Comparison of ENCODE assay signal across 8 cellular contexts in the genomic region with DNA sequence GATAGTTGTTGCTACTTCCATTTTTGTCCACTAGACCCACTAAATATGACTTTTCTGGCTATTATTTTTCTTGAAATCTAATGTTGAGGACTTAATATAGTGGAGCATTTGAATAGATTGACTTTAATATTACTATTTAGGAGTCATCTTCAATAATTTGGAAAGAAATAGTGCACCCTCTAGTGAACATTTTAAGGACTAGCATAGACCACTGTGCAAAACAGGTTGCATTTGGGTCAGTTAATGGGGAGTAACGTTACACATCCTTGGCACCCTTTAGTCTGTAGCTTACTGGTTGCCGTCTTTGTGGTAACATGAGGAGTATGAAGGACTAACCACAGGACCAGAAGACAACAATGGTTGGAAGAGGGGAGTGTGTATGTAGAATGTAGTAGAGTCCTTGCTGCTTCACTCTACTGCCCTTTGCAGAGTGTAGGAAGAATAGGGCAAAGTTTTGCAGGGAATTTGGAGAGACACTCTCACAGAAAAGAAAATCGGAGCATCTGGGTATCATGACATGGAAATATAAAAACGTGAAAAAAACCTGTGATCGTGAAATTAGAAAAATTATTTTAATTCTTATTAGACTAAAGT. TPM values are rescaled to one million over a fixed set of nuclear protein-coding genes. Genes with fewer than 3 reads are reported as not detected.
DNase-seq lines count a peak whose midpoint lies in the region; ATAC-seq, FAIRE-seq and TF ChIP-seq lines count a peak whose summit lies in the region.

No MANE protein-coding gene starts in this region.

- TF ChIP-seq POLR2A in GM12892 (IDR thresholded peaks at IDR 0.05; ENCODE audit: low read depth, low read length), result no peak
- no peak for TF ChIP-seq POLR2A in H1 (IDR thresholded peaks at IDR 0.05; ENCODE audit: control extremely low read depth in 1 of 2, low read depth in 2 of 2, low read length in 2 of 2)
- TF ChIP-seq POLR2A in erythroblast (IDR thresholded peaks at IDR 0.05; ENCODE audit: low read length), result no peak

- no peak overlapping the region for H2BK15ac ChIP-seq in H1 (ENCODE audit: low read length)

- H3K4me1 ChIP-seq in H1 (replicated peaks in 1 of 4; ENCODE audit: control insufficient read depth in 3 of 4, insufficient read depth in 4 of 4, low read length in 3 of 4), result no peaks in the 10 kb centered on the region

- CTCF ChIA-PET in H1 (lab: Charles Lee; ENCODE audit: partially characterized antibody), result interaction anchor here (0.8 to 2.4 kb wide), 6 partner anchors 9 to 192 kb away, joined by 3 to 19 read pairs (median 4); no protein-coding TSS in a partner anchor

- FAIRE-seq in GM12892 (lab: Jason Lieb, UNC) (peak; percentile 53), H1 (lab: Jason Lieb, UNC) (no peak)

- no peak overlapping the region for H3K18ac ChIP-seq in H1 (ENCODE audit: extremely low read depth, low read length)

- H3K4ac ChIP-seq in H1 (replicated peaks; ENCODE audit: insufficient read length, low read depth, low read length), result no peak overlapping the region

- no peaks in the 10 kb centered on the region for H3K36me3 ChIP-seq in H1 (ENCODE audit: control insufficient read depth in 2 of 4, insufficient read depth in 4 of 4, low read length in 3 of 4)

- POLR2A ChIA-PET in H1 (lab: Charles Lee; ENCODE audit: partially characterized antibody), result no interaction called here

- intact Hi-C loops in head of caudate nucleus (cut with DNase I), result no loop called here

- H3K79me1 ChIP-seq in H1 (ENCODE audit: low read depth, low read length), result no peaks in the 10 kb centered on the region

- H3K79me2 ChIP-seq in H1 (ENCODE audit: control insufficient read depth in 1 of 2, insufficient read depth in 2 of 2, low read length in 2 of 2), result no peaks in the 10 kb centered on the region

- no peak overlapping the region for H3K23ac ChIP-seq in H1 (ENCODE audit: insufficient read length)

- H2AK5ac ChIP-seq in H1 (ENCODE audit: low read depth, low read length), result no peak overlapping the region

- no peaks in the 10 kb centered on the region for H3K23me2 ChIP-seq in H1 (ENCODE audit: low read depth, low read length)

- no peak overlapping the region for H3K56ac ChIP-seq in H1 (replicated peaks; ENCODE audit: insufficient read length, low read depth, low read length)

- DNase-seq in GM12892 (ENCODE audit: insufficient read length) (no peak), NCI-H2107 (lab: John Stamatoyannopoulos, UW) (peak; percentile 9), H1 (ENCODE audit: low read depth in 1 of 2, low spot score in 2 of 2) (no peak), omental fat pad (ENCODE audit: low spot score) (no peak), head of caudate nucleus (no peak), erythroblast (lab: John Stamatoyannopoulos, UW) (no peak)
- no peak for DNase-seq in activated CD8-positive, alpha-beta memory T cell treated with anti-CD3 and anti-CD28 coated beads, Interleukin-2, amount 50 U/mL, for 48 hours

- ATAC-seq in omental fat pad (ENCODE audit: low FRiP score), result peak; percentile 76
- no peak for ATAC-seq in GM19452 (IDR thresholded peaks at IDR 0.05; ENCODE audit: unreplicated experiment)

- peak overlapping the region; percentile 93 for H2AFZ ChIP-seq in H1 (ENCODE audit: low read length)

- no peak overlapping the region for H2BK120ac ChIP-seq in H1 (replicated peaks; ENCODE audit: low read depth, low read length)

- no peak overlapping the region for H3K14ac ChIP-seq in H1 (ENCODE audit: insufficient read length)

- no peaks in the 10 kb centered on the region for H4K20me1 ChIP-seq in H1 (replicated peaks in 1 of 2; ENCODE audit: control insufficient read depth in 1 of 2, insufficient read depth in 2 of 2, low read length in 2 of 2)

- no peak overlapping the region for H4K8ac ChIP-seq in H1 (ENCODE audit: extremely low read depth, insufficient read depth, low read length)

- H2BK5ac ChIP-seq in H1 (ENCODE audit: low read depth, low read length), result no peak overlapping the region

- H3K9me3 ChIP-seq in H1 (ENCODE audit: insufficient read depth in 2 of 2, low read depth in 1 of 2, low read length in 1 of 2), result no peaks in the 10 kb centered on the region; a peak in 1 of 4 replicates

- no peak overlapping the region for H3K9ac ChIP-seq in H1 (replicated peaks in 1 of 4; ENCODE audit: extremely low read depth in 1 of 4, low read depth in 3 of 4, low read length in 3 of 4)

- no peaks in the 10 kb centered on the region for H3K27me3 ChIP-seq in H1 (replicated peaks in 1 of 4; ENCODE audit: control insufficient read depth in 3 of 4, extremely low read depth in 1 of 4, insufficient read depth in 3 of 4, low read length in 3 of 4)

- no peak overlapping the region for H2BK20ac ChIP-seq in H1 (ENCODE audit: low read length)

- H2BK12ac ChIP-seq in H1 (ENCODE audit: low read depth, low read length), result no peak overlapping the region

- TF ChIP-seq RAD21 in H1 (IDR thresholded peaks at IDR 0.05 in 1 of 2, conservative IDR thresholded peaks at IDR 0.05 in 1 of 2; ENCODE audit: low read depth in 2 of 2, low read length in 2 of 2), result peak; percentile 12 to 32; a peak in 3 of 4 replicates

- no peak overlapping the region for H3K4me2 ChIP-seq in H1 (ENCODE audit: insufficient read depth in 1 of 2, low read depth in 2 of 2, low read length in 2 of 2)

- TF ChIP-seq EP300 in H1 (IDR thresholded peaks at IDR 0.05; ENCODE audit: borderline replicate concordance in 1 of 2, low read depth in 2 of 2, low read length in 2 of 2), result no peak

- H3K4me3 ChIP-seq in H1 (ENCODE audit: extremely low read depth in 1 of 4, insufficient read depth in 2 of 4, low read depth in 3 of 4, low read length in 4 of 4), result no peak overlapping the region

- TF ChIP-seq CTCF in H1 (IDR thresholded peaks at IDR 0.05; ENCODE audit: control extremely low read depth in 1 of 3, insufficient read depth in 1 of 3, low read depth in 1 of 3, low read length in 3 of 3) (peak in 1 of 3 experiments; percentile 35; a peak in 1 of 4 replicates), omental fat pad (IDR thresholded peaks at IDR 0.05) (no peak)

- WGBS in H1 (ENCODE audit: extremely low coverage in 1 of 2, insufficient coverage in 1 of 2, insufficient read length in 1 of 2, insufficient replicate concordance in 2 of 2, low coverage in 1 of 2, low lambda C conversion rate in 2 of 2, missing lambda C conversion rate in 1 of 2), 2 experiments, result 82% methylated on average over 5 of the region's 5 CpGs; no CpG with 5 or more reads in 1 of the 2 experiments

- H3K27ac ChIP-seq in H1 (ENCODE audit: low read depth, low read length), result no peak overlapping the region

- no peak overlapping the region for H4K5ac ChIP-seq in H1 (ENCODE audit: insufficient read length, low read depth, low read length)

- H4K91ac ChIP-seq in H1 (replicated peaks; ENCODE audit: insufficient read length, low read length), result no peak overlapping the region

TF ChIP-seq in H1, 55 proteins besides CTCF, POLR2A, EP300 and RAD21 (continues in another document):
- no peak for TF ChIP-seq HDAC2 (IDR thresholded peaks at IDR 0.05; ENCODE audit: borderline replicate concordance in 1 of 2, low read depth in 2 of 2, low read length in 2 of 2)
- TF ChIP-seq TBP (IDR thresholded peaks at IDR 0.05; ENCODE audit: low read depth, low read length), result no peak
- no peak for TF ChIP-seq POU5F1 (IDR thresholded peaks at IDR 0.05; ENCODE audit: low read depth, low read length)
- no peak for TF ChIP-seq JUND (IDR thresholded peaks at IDR 0.05; ENCODE audit: low read length)

RNA-seq across cellular contexts. Expression of gene RFPL4B, which starts 25.2 kb away (rescaled TPM):
- not detected for polyA plus RNA-seq in GM12892 (2012; ENCODE audit: missing spikeins)
- total RNA-seq in H1 (2021; fragmentation: NEBNext Ultra II Directional; extraction: Animal tissue kit (Norgen Biotek cat#: 25700)), result not detected in 2 replicates
- not detected in 2 replicates for polyA plus RNA-seq in H1 (2011; rRNA removed)
- not detected for polyA plus RNA-seq in H1 (2011; cell fraction: cytosol; rRNA removed)
- polyA plus RNA-seq in H1 (2011; cell fraction: nucleus; rRNA removed), result not detected
- not detected in 4 replicates for polyA plus RNA-seq in H1 (2012, experiment 1 of 2)
- not detected for polyA plus RNA-seq in H1 (2012, experiment 2 of 2)
- not detected for polyA plus RNA-seq in H1 (2013, experiment 1 of 2)
- polyA plus RNA-seq in H1 (2013, experiment 2 of 2), result not detected
- not detected in 2 replicates for polyA minus RNA-seq in H1 (2011; rRNA and poly(A)+ RNA removed)
- polyA minus RNA-seq in H1 (2011; cell fraction: cytosol; rRNA and poly(A)+ RNA removed), result not detected
- not detected for polyA minus RNA-seq in H1 (2011; cell fraction: nucleus; rRNA and poly(A)+ RNA removed)
- total RNA-seq in omental fat pad, result under 1 TPM in 2 of 4 donors, not detected in 2; 0.19 to 0.25 TPM
